ENCODE assay signal across 10 cellular contexts in the genomic region with DNA sequence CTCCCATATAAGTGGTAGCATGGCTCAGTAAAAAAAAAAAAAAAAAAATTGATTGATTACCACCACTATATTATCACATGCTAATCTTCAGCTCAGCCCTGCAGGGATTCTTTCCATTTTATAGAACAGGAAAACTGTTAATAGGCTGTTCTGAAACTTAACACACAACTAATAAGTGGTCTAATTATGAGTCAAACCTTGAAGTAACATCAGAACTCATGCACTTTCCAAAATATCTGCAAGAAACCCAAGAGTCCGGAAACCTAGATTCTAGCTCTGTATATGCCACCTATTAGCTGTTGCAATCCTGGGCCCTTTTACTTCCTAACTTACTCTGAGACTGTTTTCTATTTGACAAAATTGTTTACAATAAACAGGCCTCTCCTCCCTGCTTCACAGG. TPM values are rescaled to one million over a fixed set of nuclear protein-coding genes. Genes with fewer than 3 reads are reported as not detected.
DNase-seq lines count a peak whose midpoint lies in the region; ATAC-seq lines count a peak whose summit lies in the region.
"Had no signal": no experiment of that assay in that cellular context is flagged by ENCODE, and none has a peak within 500 bp of the region (broad histone marks: within the 10 kb centered on the region; RNA-seq: fewer than 3 reads in every experiment).

No MANE protein-coding gene starts in this region.

- H3K9me3 Mint-ChIP-seq in activated T-helper 1 cell treated with anti-CD3 and anti-CD28 coated beads, Interleukin-12 subunit alpha, Interleukin-12 subunit beta, Interleukin-2, Interleukin-4 antibody, amounts not matched to agents 30 ng/mL and 10 ng/mL and 1 ng/mL, durations not matched to agents 14 hours and 24 hours and 36 hours, result peaks cover 19% of the 10 kb centered on the region
- H3K9me3 Mint-ChIP-seq in stimulated activated naive CD8-positive, alpha-beta T cell treated with anti-CD3 and anti-CD28 coated beads, Interleukin-15, amount 100 ng/mL, for 72 hours, result peaks cover 20 to 27% of the 10 kb centered on the region in 2 donors

- H3K4me3 Mint-ChIP-seq in activated T-helper 1 cell treated with anti-CD3 and anti-CD28 coated beads, Interleukin-12 subunit alpha, Interleukin-12 subunit beta, Interleukin-2, Interleukin-4 antibody, amounts not matched to agents 30 ng/mL and 10 ng/mL and 1 ng/mL, durations not matched to agents 14 hours and 24 hours and 36 hours, result peak overlapping the region; percentile 33
- H3K4me3 Mint-ChIP-seq in stimulated activated naive CD8-positive, alpha-beta T cell treated with anti-CD3 and anti-CD28 coated beads, Interleukin-15, amount 100 ng/mL, for 72 hours, result peak overlapping the region in 1 of 2 donors; percentile 15

- no peaks in the 10 kb centered on the region for H3K27me3 Mint-ChIP-seq in activated T-helper 1 cell treated with anti-CD3 and anti-CD28 coated beads, Interleukin-12 subunit alpha, Interleukin-12 subunit beta, Interleukin-2, Interleukin-4 antibody, amounts not matched to agents 30 ng/mL and 10 ng/mL and 1 ng/mL, durations not matched to agents 14 hours and 24 hours and 36 hours (ENCODE audit: insufficient read depth)
- no peaks in the 10 kb centered on the region for H3K27me3 Mint-ChIP-seq in stimulated activated naive CD8-positive, alpha-beta T cell treated with anti-CD3 and anti-CD28 coated beads, Interleukin-15, amount 100 ng/mL, for 72 hours

- peaks cover 53% of the 10 kb centered on the region for H3K36me3 Mint-ChIP-seq in activated T-helper 1 cell treated with anti-CD3 and anti-CD28 coated beads, Interleukin-12 subunit alpha, Interleukin-12 subunit beta, Interleukin-2, Interleukin-4 antibody, amounts not matched to agents 30 ng/mL and 10 ng/mL and 1 ng/mL, durations not matched to agents 14 hours and 24 hours and 36 hours (ENCODE audit: low read depth)

- H3K27ac Mint-ChIP-seq in activated T-helper 1 cell treated with anti-CD3 and anti-CD28 coated beads, Interleukin-12 subunit alpha, Interleukin-12 subunit beta, Interleukin-2, Interleukin-4 antibody, amounts not matched to agents 30 ng/mL and 10 ng/mL and 1 ng/mL, durations not matched to agents 14 hours and 24 hours and 36 hours, result peak overlapping the region; percentile 58
- no peak overlapping the region for H3K27ac Mint-ChIP-seq in stimulated activated naive CD8-positive, alpha-beta T cell treated with anti-CD3 and anti-CD28 coated beads, Interleukin-15, amount 100 ng/mL, for 72 hours

- H3K4me1 Mint-ChIP-seq in activated T-helper 1 cell treated with anti-CD3 and anti-CD28 coated beads, Interleukin-12 subunit alpha, Interleukin-12 subunit beta, Interleukin-2, Interleukin-4 antibody, amounts not matched to agents 30 ng/mL and 10 ng/mL and 1 ng/mL, durations not matched to agents 14 hours and 24 hours and 36 hours (ENCODE audit: low read depth), result peaks cover 33% of the 10 kb centered on the region
- peaks cover 20% of the 10 kb centered on the region for H3K4me1 Mint-ChIP-seq in stimulated activated naive CD8-positive, alpha-beta T cell treated with anti-CD3 and anti-CD28 coated beads, Interleukin-15, amount 100 ng/mL, for 72 hours

- intact Hi-C loops in activated T-helper 1 cell treated with anti-CD3 and anti-CD28 coated beads, Interleukin-12 subunit alpha, Interleukin-12 subunit beta, Interleukin-2, Interleukin-4 antibody, amounts not matched to agents 30 ng/mL and 10 ng/mL and 1 ng/mL, durations not matched to agents 14 hours and 24 hours and 36 hours (cut with micrococcal nuclease), result no loop called here

- peak; percentile 92 for ATAC-seq in GM18868 (IDR thresholded peaks at IDR 0.05; ENCODE audit: unreplicated experiment)
- ATAC-seq in GM21447 (IDR thresholded peaks at IDR 0.05; ENCODE audit: unreplicated experiment), result peak; percentile 78
- peak; percentile 88 for ATAC-seq in HG03064 (IDR thresholded peaks at IDR 0.05; ENCODE audit: low read depth, unreplicated experiment)
- ATAC-seq in stimulated activated naive CD8-positive, alpha-beta T cell treated with anti-CD3 and anti-CD28 coated beads, Interleukin-15, amount 100 ng/mL, for 72 hours, result no peak

- DNase-seq in activated T-helper 1 cell treated with anti-CD3 and anti-CD28 coated beads, Interleukin-12 subunit alpha, Interleukin-12 subunit beta, Interleukin-2, Interleukin-4 antibody, amounts not matched to agents 30 ng/mL and 10 ng/mL and 1 ng/mL, durations not matched to agents 14 hours and 24 hours and 36 hours (ENCODE audit: low spot score), result no peak
- DNase-seq in NCI-H345 (lab: John Stamatoyannopoulos, UW), result no peak
- no peak for DNase-seq in stimulated activated naive CD8-positive, alpha-beta T cell treated with anti-CD3 and anti-CD28 coated beads, Interleukin-15, amount 100 ng/mL, for 72 hours
- DNase-seq in NCI-H2196 treated with DMSO at 0.1 percent for 48 hours (lab: John Stamatoyannopoulos, UW; ENCODE audit: unreplicated experiment), result no peak
- DNase-seq: activated CD4-positive, alpha-beta T cell treated with anti-CD3 and anti-CD28 coated beads, Interleukin-2, amount 50 U/mL, for 4 hours; aorta; NCI-H524 had no signal

RNA-seq across cellular contexts. Expression of a gene that starts 23.9 kb away (rescaled TPM):
- 41.2 and 42.8 TPM in 2 replicates for total RNA-seq in activated T-helper 1 cell treated with anti-CD3 and anti-CD28 coated beads, Interleukin-12 subunit alpha, Interleukin-12 subunit beta, Interleukin-2, Interleukin-4 antibody, amounts not matched to agents 30 ng/mL and 10 ng/mL and 1 ng/mL, durations not matched to agents 14 hours and 24 hours and 36 hours
